ENCODE assay signal across 13 cellular contexts in genomic region chr17:15398291-15398690, GRCh38. TPM values are rescaled to one million over a fixed set of nuclear protein-coding genes. Genes with fewer than 3 reads are reported as not detected.
DNase-seq lines count a peak whose midpoint lies in the region; ATAC-seq, FAIRE-seq and TF ChIP-seq lines count a peak whose summit lies in the region.
"Had no signal": no experiment of that assay in that cellular context is flagged by ENCODE, and none has a peak within 500 bp of the region (broad histone marks: within the 10 kb centered on the region; RNA-seq: fewer than 3 reads in every experiment).

No MANE protein-coding gene starts in this region.

- H3K9me3 ChIP-seq in HEK293 (ENCODE audit: control insufficient read depth, insufficient read depth, low read depth, low read length) (no peaks in the 10 kb centered on the region), psoas muscle (no peaks in the 10 kb centered on the region)

- CTCF ChIA-PET in HEK293 (lab: Yijun Ruan, JAX): interaction anchor here (0.6 kb wide), 1 partner anchor 25 kb away, joined by 3 read pairs; no protein-coding TSS in a partner anchor

- H3K27me3 Mint-ChIP-seq in immature natural killer cell (ENCODE audit: low read depth in 3 of 3): peaks cover 6 to 11% (median 10%) of the 10 kb centered on the region in 3 donors

- intact Hi-C loops in psoas muscle (cut with DNase I): no loop called here

- H3K4me1 Mint-ChIP-seq in immature natural killer cell: no peaks in the 10 kb centered on the region
- H3K4me1 Mint-ChIP-seq: activated CD8-positive, alpha-beta memory T cell treated with anti-CD3 and anti-CD28 coated beads, Interleukin-2, amount 10 ng/mL, durations not matched to agents 7 days and 5 days; stimulated activated naive CD8-positive, alpha-beta T cell treated with anti-CD3 and anti-CD28 coated beads, Interleukin-15, amount 100 ng/mL, for 72 hours had no signal

- peak; percentile 10 for FAIRE-seq in RCC 7860 (lab: Jason Lieb, UNC)
- FAIRE-seq: G401.6, kidney had no signal

- H3K4me1 ChIP-seq in HEK293 (ENCODE audit: control insufficient read depth, insufficient read depth, low read length) (no peaks in the 10 kb centered on the region), psoas muscle (peaks cover 17% of the 10 kb centered on the region)

- H3K4me3 ChIP-seq in HEK293 (ENCODE audit: low read depth, low read length): no peak overlapping the region
- H3K4me3 ChIP-seq in fibroblast of mammary gland (ENCODE audit: control insufficient read depth, low read depth, low read length): no peak overlapping the region
- H3K4me3 ChIP-seq in psoas muscle: no peak overlapping the region

- H3K27ac ChIP-seq in HEK293 (ENCODE audit: extremely low read depth, low read depth, low read length) (no peak overlapping the region), psoas muscle (peak overlapping the region; percentile 71)

- H3K36me3 Mint-ChIP-seq in immature natural killer cell: no peaks in the 10 kb centered on the region
- H3K36me3 Mint-ChIP-seq: activated CD8-positive, alpha-beta memory T cell treated with anti-CD3 and anti-CD28 coated beads, Interleukin-2, amount 10 ng/mL, durations not matched to agents 7 days and 5 days had no signal

- TF ChIP-seq CTCF in HEK293 (tag by site-specific recombination; IDR thresholded peaks at IDR 0.05): no peak
- TF ChIP-seq CTCF in fibroblast of mammary gland (conservative IDR thresholded peaks at IDR 0.05; ENCODE audit: control insufficient read depth, insufficient read depth, low read depth, low read length): no peak
- TF ChIP-seq CTCF in psoas muscle (IDR thresholded peaks at IDR 0.05): no peak

- no peak overlapping the region for H3K4me3 Mint-ChIP-seq in immature natural killer cell
- H3K4me3 Mint-ChIP-seq: activated CD8-positive, alpha-beta memory T cell treated with anti-CD3 and anti-CD28 coated beads, Interleukin-2, amount 10 ng/mL, durations not matched to agents 7 days and 5 days; stimulated activated naive CD8-positive, alpha-beta T cell treated with anti-CD3 and anti-CD28 coated beads, Interleukin-15, amount 100 ng/mL, for 72 hours had no signal

- peaks cover 0 to 1% (median 0%) of the 10 kb centered on the region in 6 donors for H3K9me3 Mint-ChIP-seq in immature natural killer cell
- H3K9me3 Mint-ChIP-seq: stimulated activated naive CD8-positive, alpha-beta T cell treated with anti-CD3 and anti-CD28 coated beads, Interleukin-15, amount 100 ng/mL, for 72 hours had no signal

- DNase-seq in RCC 7860 (ENCODE audit: low spot score) (peak; percentile 44), fibroblast of mammary gland (ENCODE audit: low read depth) (peak; percentile 66), psoas muscle (peak in 1 of 2 donors; percentile 27), immature natural killer cell (no peak)
- no peak for DNase-seq in stimulated activated CD4-positive, alpha-beta T cell treated with anti-CD3 and anti-CD28 coated beads, Interleukin-1b, Interleukin-23, amount 100 ng/mL, for 48 hours
- DNase-seq: activated CD8-positive, alpha-beta memory T cell treated with anti-CD3 and anti-CD28 coated beads, Interleukin-2, amount 10 ng/mL, durations not matched to agents 7 days and 5 days; cortex of kidney; kidney; stimulated activated naive CD8-positive, alpha-beta T cell treated with anti-CD3 and anti-CD28 coated beads, Interleukin-15, amount 100 ng/mL, for 72 hours had no signal

- POLR2A ChIA-PET in HEK293 (lab: Yijun Ruan, JAX): no interaction called here

- ATAC-seq in psoas muscle (peak; percentile 88 to 92 (median 90)), HG03520 (IDR thresholded peaks at IDR 0.05; ENCODE audit: unreplicated experiment) (no peak), GM21515 (IDR thresholded peaks at IDR 0.05; ENCODE audit: unreplicated experiment) (no peak)
- ATAC-seq: activated CD8-positive, alpha-beta memory T cell treated with anti-CD3 and anti-CD28 coated beads, Interleukin-2, amount 10 ng/mL, durations not matched to agents 7 days and 5 days; stimulated activated naive CD8-positive, alpha-beta T cell treated with anti-CD3 and anti-CD28 coated beads, Interleukin-15, amount 100 ng/mL, for 72 hours had no signal

- H3K36me3 ChIP-seq in HEK293 (ENCODE audit: control insufficient read depth in 2 of 2, insufficient read depth in 1 of 2, low read length in 2 of 2): no peaks in the 10 kb centered on the region
- no peaks in the 10 kb centered on the region for H3K36me3 ChIP-seq in psoas muscle (ENCODE audit: insufficient read depth in 1 of 2, low read depth in 1 of 2)

- H3K27me3 ChIP-seq in psoas muscle (ENCODE audit: insufficient read depth in 3 of 3, low read length in 2 of 3): no peaks in the 10 kb centered on the region

- H3K27ac Mint-ChIP-seq in immature natural killer cell: no peak overlapping the region
- H3K27ac Mint-ChIP-seq: activated CD8-positive, alpha-beta memory T cell treated with anti-CD3 and anti-CD28 coated beads, Interleukin-2, amount 10 ng/mL, durations not matched to agents 7 days and 5 days; stimulated activated naive CD8-positive, alpha-beta T cell treated with anti-CD3 and anti-CD28 coated beads, Interleukin-15, amount 100 ng/mL, for 72 hours had no signal

- 11 to 27% (median 20%) methylated on average over 6 of the region's 6 CpGs for WGBS in psoas muscle, 3 donors

TF ChIP-seq in HEK293, 187 proteins besides CTCF, POLR2A, EP300 and RAD21:
- TF ChIP-seq ZNF513 (tag by site-specific recombination; IDR thresholded peaks at IDR 0.05): peak; percentile 10; the same call in 1 of the 2 replicates
- TF ChIP-seq OVOL3 (tag by site-specific recombination; IDR thresholded peaks at IDR 0.05): no peak
- TF ChIP-seq ZNF23 (tag by site-specific recombination; IDR thresholded peaks at IDR 0.05; ENCODE audit: borderline replicate concordance): no peak
- peak; percentile 34; the same call in 1 of the 2 replicates for TF ChIP-seq YY2 (tag by site-specific recombination; IDR thresholded peaks at IDR 0.05)
- TF ChIP-seq ZNF571 (tag by site-specific recombination; IDR thresholded peaks at IDR 0.05): no peak
- no peak for TF ChIP-seq PATZ1 (tag by site-specific recombination; IDR thresholded peaks at IDR 0.05)
- 0 out of 2 replicates have a peak, but pooled peaks have one; percentile 24 for TF ChIP-seq SP7 (tag by site-specific recombination; IDR thresholded peaks at IDR 0.05)
- TF ChIP-seq ZBTB10 (tag by site-specific recombination; IDR thresholded peaks at IDR 0.05): peak; percentile 13; the same call in 1 of the 2 replicates

RNA-seq across cellular contexts. Expression of gene TEKT3, which starts 56.9 kb away (rescaled TPM):
- total RNA-seq in psoas muscle: under 1 TPM in 2 of 4 donors, not detected in 2; 0.64 to 0.97 TPM
- under 1 TPM in 2 of 3 donors, not detected in 1; 0.05 to 0.13 TPM for polyA plus RNA-seq in psoas muscle
- not detected for polyA plus RNA-seq in immature natural killer cell
- total RNA-seq: activated CD8-positive, alpha-beta memory T cell treated with anti-CD3 and anti-CD28 coated beads, Interleukin-2, amount 10 ng/mL, durations not matched to agents 7 days and 5 days had no signal

Comparison
In these comparisons a context has a peak if more than half of its experiments do, and no peak if none do; other contexts are left out.
1. DNase-seq: peak in RCC 7860 (single experiment) and fibroblast of mammary gland (single experiment); none in immature natural killer cell (0 of 3) and stimulated activated CD4-positive, alpha-beta T cell treated with anti-CD3 and anti-CD28 coated beads, Interleukin-1b, Interleukin-23, amount 100 ng/mL, for 48 hours (single experiment).
2. ATAC-seq: peak in psoas muscle (4 of 4); none in HG03520 (single experiment) and GM21515 (single experiment).